36 cellular contexts compared by ENCODE assay signal in the genomic region with DNA sequence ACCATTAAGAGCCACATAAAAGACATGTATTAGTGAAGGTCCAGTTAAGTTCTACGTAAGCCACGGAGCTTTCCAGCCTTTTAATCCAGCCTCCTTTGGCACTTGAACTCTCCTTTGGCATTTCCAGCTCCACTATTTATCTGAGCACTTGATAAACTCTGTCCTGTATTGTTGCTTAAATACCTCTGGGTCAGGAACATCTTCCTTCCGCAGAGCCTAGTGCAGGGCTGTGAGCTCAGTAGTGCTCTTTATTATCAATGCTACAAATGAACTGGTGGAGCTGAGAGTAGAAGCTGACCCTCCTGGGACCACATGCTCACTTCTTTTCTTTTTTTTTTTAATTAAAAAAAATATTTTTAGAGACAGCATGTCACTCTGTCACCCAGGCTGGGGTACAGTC. TPM values are rescaled to one million over a fixed set of nuclear protein-coding genes. Genes with fewer than 3 reads are reported as not detected.
"Had no signal": no experiment of that assay in that cellular context is flagged by ENCODE, and none has a peak within 500 bp of the region (broad histone marks: within the 10 kb centered on the region; RNA-seq: fewer than 3 reads in every experiment).

No MANE protein-coding gene starts in this region.

- H3K27me3 ChIP-seq: MG63 had no signal

- DNase-seq: Karpas-422, Kasumi-1, MG63, MM.1S, MV-4-11, NCI-H1048, NCI-H1092, NCI-H1092 treated with DMSO at 0.1 percent for 48 hours, NCI-H1105, NCI-H1105 treated with DMSO at 0.1 percent for 48 hours, NCI-H1417, NCI-H1417 treated with DMSO at 0.1 percent for 48 hours, NCI-H1436, NCI-H1436 treated with DMSO at 0.1 percent for 48 hours, NCI-H146, NCI-H1694, NCI-H1694 treated with DMSO at 0.1 percent for 48 hours, NCI-H187, NCI-H187 treated with DMSO at 0.1 percent for 48 hours, NCI-H1930, NCI-H2029, NCI-H2029 treated with DMSO at 0.1 percent for 48 hours, NCI-H2081, NCI-H2081 treated with DMSO at 0.1 percent for 48 hours, NCI-H2107, NCI-H2171, NCI-H2171 treated with DMSO at 0.1 percent for 48 hours, NCI-H2227 treated with DMSO at 0.1 percent for 48 hours, NCI-H226, NCI-H345, NCI-H446, NCI-H446 treated with DMSO at 0.1 percent for 48 hours, NCI-H510A had no signal

- H3K27ac ChIP-seq: KMS-11 had no signal

- H3K4me3 ChIP-seq: MG63 had no signal

- H3K9me3 ChIP-seq: MG63 had no signal

RNA-seq across cellular contexts. Expression of a gene that starts 4.9 kb away (rescaled TPM):
- total RNA-seq: MCF 10A, NCI-H460 had no signal
